Comparison of ENCODE assay signal across 24 cellular contexts in genomic region chr17:70139449-70139993, GRCh38. TPM values are rescaled to one million over a fixed set of nuclear protein-coding genes. Genes with fewer than 3 reads are reported as not detected.
"Had no signal": no experiment of that assay in that cellular context is flagged by ENCODE, and none has a peak within 500 bp of the region (broad histone marks: within the 10 kb centered on the region; RNA-seq: fewer than 3 reads in every experiment).

No MANE protein-coding gene starts in this region.

- H3K27ac Mint-ChIP-seq: activated CD8-positive, alpha-beta T cell treated with anti-CD3 and anti-CD28 coated beads, Interleukin-2, amount 10 ng/mL, durations not matched to agents 7 days and 5 days; activated naive CD4-positive, alpha-beta T cell treated with anti-CD3 and anti-CD28 coated beads, Interleukin-2, amount 50 U/mL, for 24 hours; activated T-helper 1 cell treated with anti-CD3 and anti-CD28 coated beads, Interleukin-12 subunit alpha, Interleukin-12 subunit beta, Interleukin-2, Interleukin-4 antibody, amounts not matched to agents 30 ng/mL and 10 ng/mL and 1 ng/mL, durations not matched to agents 14 hours and 24 hours and 36 hours; effector memory CD8-positive, alpha-beta T cell; immature natural killer cell; T-cell had no signal

- H3K4me3 ChIP-seq: dorsolateral prefrontal cortex, hepatocyte, left ventricle myocardium inferior, tibial artery had no signal

- H3K4me3 Mint-ChIP-seq: activated CD8-positive, alpha-beta T cell treated with anti-CD3 and anti-CD28 coated beads, Interleukin-2, amount 10 ng/mL, durations not matched to agents 7 days and 5 days; activated naive CD4-positive, alpha-beta T cell treated with anti-CD3 and anti-CD28 coated beads, Interleukin-2, amount 50 U/mL, for 24 hours; activated T-helper 1 cell treated with anti-CD3 and anti-CD28 coated beads, Interleukin-12 subunit alpha, Interleukin-12 subunit beta, Interleukin-2, Interleukin-4 antibody, amounts not matched to agents 30 ng/mL and 10 ng/mL and 1 ng/mL, durations not matched to agents 14 hours and 24 hours and 36 hours; effector memory CD8-positive, alpha-beta T cell; immature natural killer cell; T-cell had no signal

- DNase-seq: activated CD4-positive, alpha-beta T cell treated with anti-CD3 and anti-CD28 coated beads for 1 hour; activated CD4-positive, alpha-beta T cell treated with anti-CD3 and anti-CD28 coated beads, Interleukin-2, amount 50 U/mL, for 1 hour; activated CD8-positive, alpha-beta T cell treated with anti-CD3 and anti-CD28 coated beads, Interleukin-2, amount 10 ng/mL, durations not matched to agents 7 days and 5 days; activated gamma-delta T cell; aorta; brain microvascular endothelial cell; caudate nucleus; dorsolateral prefrontal cortex; effector memory CD8-positive, alpha-beta T cell; foreskin melanocyte; glutamatergic neuron; immature natural killer cell; kidney glomerular epithelial cell; left ventricle myocardium inferior; stimulated activated CD4-positive, alpha-beta T cell treated with anti-CD3 and anti-CD28 coated beads, Interleukin-4, amount 100 ng/mL, for 1 hour; stimulated activated naive CD4-positive, alpha-beta T cell; T-cell; tibial artery had no signal

- ATAC-seq: activated CD8-positive, alpha-beta T cell treated with anti-CD3 and anti-CD28 coated beads, Interleukin-2, amount 10 ng/mL, durations not matched to agents 7 days and 5 days; effector memory CD8-positive, alpha-beta T cell; esophagus mucosa; sciatic nerve; T-cell had no signal

- H3K9me3 ChIP-seq: left ventricle myocardium inferior, tibial artery had no signal

- H3K36me3 ChIP-seq: brain microvascular endothelial cell, left ventricle myocardium inferior, tibial artery had no signal

- H3K27me3 ChIP-seq: brain microvascular endothelial cell, dorsolateral prefrontal cortex, hepatocyte, tibial artery had no signal

- H3K27me3 Mint-ChIP-seq: effector memory CD8-positive, alpha-beta T cell; T-cell had no signal

- H3K27ac ChIP-seq: brain microvascular endothelial cell, tibial artery had no signal

- H3K9me3 Mint-ChIP-seq: activated naive CD4-positive, alpha-beta T cell treated with anti-CD3 and anti-CD28 coated beads, Interleukin-2, amount 50 U/mL, for 24 hours; activated T-helper 1 cell treated with anti-CD3 and anti-CD28 coated beads, Interleukin-12 subunit alpha, Interleukin-12 subunit beta, Interleukin-2, Interleukin-4 antibody, amounts not matched to agents 30 ng/mL and 10 ng/mL and 1 ng/mL, durations not matched to agents 14 hours and 24 hours and 36 hours; effector memory CD8-positive, alpha-beta T cell; immature natural killer cell; nephron; T-cell had no signal

- H3K36me3 Mint-ChIP-seq: activated naive CD4-positive, alpha-beta T cell treated with anti-CD3 and anti-CD28 coated beads, Interleukin-2, amount 50 U/mL, for 24 hours; immature natural killer cell; T-cell had no signal

RNA-seq across cellular contexts. Expression of gene KCNJ2, which starts 29.8 kb away (rescaled TPM):
- total RNA-seq: activated CD8-positive, alpha-beta T cell treated with anti-CD3 and anti-CD28 coated beads, Interleukin-2, amount 10 ng/mL, durations not matched to agents 7 days and 5 days; activated T-helper 1 cell treated with anti-CD3 and anti-CD28 coated beads, Interleukin-12 subunit alpha, Interleukin-12 subunit beta, Interleukin-2, Interleukin-4 antibody, amounts not matched to agents 30 ng/mL and 10 ng/mL and 1 ng/mL, durations not matched to agents 14 hours and 24 hours and 36 hours had no signal
